1 cellular context compared by ENCODE assay signal in the genomic region with DNA sequence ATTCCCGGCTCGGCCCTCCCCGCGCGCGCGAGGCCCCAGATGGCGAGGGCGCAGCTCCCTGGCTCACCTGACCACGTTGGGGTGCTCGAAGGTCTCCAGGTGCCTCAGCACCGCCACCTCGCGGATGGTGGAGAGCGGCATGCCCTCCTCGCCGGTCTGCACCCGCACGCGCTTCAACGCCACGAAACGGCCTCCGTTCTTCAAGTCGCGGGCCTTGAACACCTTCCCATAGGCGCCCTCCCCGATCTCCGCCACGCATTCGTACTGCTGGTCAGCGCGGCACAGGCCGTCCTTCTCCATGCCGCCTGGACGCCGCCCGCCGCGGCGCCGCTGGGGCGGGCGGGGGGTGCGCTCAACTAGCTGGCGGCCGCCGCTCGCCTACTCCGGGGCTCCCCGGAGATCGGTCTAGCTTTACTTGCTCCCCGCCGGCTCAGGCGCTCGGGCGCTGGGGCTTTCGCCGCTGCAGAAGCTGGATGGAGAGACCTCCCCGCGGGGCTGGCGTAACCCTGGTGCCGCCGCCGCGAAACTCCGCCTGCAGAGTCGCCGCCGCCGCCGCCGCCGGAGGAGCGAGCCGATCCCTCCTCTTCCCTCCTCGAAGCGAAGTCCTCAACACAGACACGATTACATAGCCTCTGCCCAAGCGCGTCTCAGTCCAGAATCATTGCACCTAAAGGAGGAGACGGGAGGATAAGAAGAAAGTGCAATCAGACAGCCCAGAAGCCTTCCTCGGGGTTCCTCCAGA.
A peak's percentile ranks its signal among the peaks of the same experiment; 100 is the strongest.
TF ChIP-seq lines count a peak whose summit lies in the region.

No MANE protein-coding gene starts in this region.

TF ChIP-seq in HepG2, 621 proteins besides CTCF, POLR2A, EP300 and RAD21 (continued from another document and continues in another):
- TF ChIP-seq KIAA2018 (CRISPR knock-in tag; IDR thresholded peaks at IDR 0.05; ENCODE audit: borderline replicate concordance) (peak; percentile 49; the same call in 1 of the 2 replicates), ZNF782 (CRISPR knock-in tag; IDR thresholded peaks at IDR 0.05; ENCODE audit: borderline replicate concordance) (peak; percentile 93), DBP (CRISPR knock-in tag; IDR thresholded peaks at IDR 0.05; ENCODE audit: not compliant biosample characterization) (no peak), TOPORS (CRISPR knock-in tag; IDR thresholded peaks at IDR 0.05) (peak; percentile 63; the same call in 1 of the 2 replicates), POGZ (CRISPR knock-in tag; IDR thresholded peaks at IDR 0.05) (peak; percentile 90), MYC (CRISPR knock-in tag; IDR thresholded peaks at IDR 0.05; ENCODE audit: borderline replicate concordance) (peak; percentile 95), ZNF331 (CRISPR knock-in tag; IDR thresholded peaks at IDR 0.05) (peak; percentile 78; the same call in 1 of the 2 replicates), NRL (CRISPR knock-in tag; IDR thresholded peaks at IDR 0.05; ENCODE audit: borderline replicate concordance) (no peak), ZNF530 (CRISPR knock-in tag; IDR thresholded peaks at IDR 0.05; ENCODE audit: low read depth) (no peak), THAP8 (CRISPR knock-in tag; IDR thresholded peaks at IDR 0.05; ENCODE audit: borderline replicate concordance) (peak; percentile 71; the same call in 1 of the 2 replicates), ZNF747 (CRISPR knock-in tag; IDR thresholded peaks at IDR 0.05; ENCODE audit: borderline replicate concordance) (no peak), ZMYM4 (CRISPR knock-in tag; IDR thresholded peaks at IDR 0.05) (peak; percentile 74), RBFOX2 (IDR thresholded peaks at IDR 0.05; ENCODE audit: low read depth, low read length) (peak; percentile 86), HNRNPLL (IDR thresholded peaks at IDR 0.05; ENCODE audit: low read depth, low read length, poor library complexity, severe bottlenecking) (peak; percentile 73), CENPT (CRISPR knock-in tag; IDR thresholded peaks at IDR 0.05; ENCODE audit: low read depth) (peak; percentile 91), WIZ (CRISPR knock-in tag; IDR thresholded peaks at IDR 0.05) (peak; percentile 64; the same call in 1 of the 2 replicates), ERF (CRISPR knock-in tag; IDR thresholded peaks at IDR 0.05) (peak; percentile 71), ZIK1 (CRISPR knock-in tag; IDR thresholded peaks at IDR 0.05; ENCODE audit: borderline replicate concordance, low read depth) (peak; percentile 88), SMARCC2 (IDR thresholded peaks at IDR 0.05) (no peak), ARID4A (CRISPR knock-in tag; IDR thresholded peaks at IDR 0.05; ENCODE audit: borderline replicate concordance) (peak; percentile 68), ZNF121 (CRISPR knock-in tag; IDR thresholded peaks at IDR 0.05) (no peak), DNMT1 (CRISPR knock-in tag; IDR thresholded peaks at IDR 0.05) (0 out of 2 replicates have a peak, but pooled peaks have one; percentile 58), KDM3A (CRISPR knock-in tag; IDR thresholded peaks at IDR 0.05; ENCODE audit: low read depth) (peak; percentile 89), ZNF672 (CRISPR knock-in tag; IDR thresholded peaks at IDR 0.05) (no peak), AGO1 (IDR thresholded peaks at IDR 0.05; ENCODE audit: low read depth, low read length, poor library complexity, severe bottlenecking) (no peak), E2F5 (CRISPR knock-in tag; conservative IDR thresholded peaks at IDR 0.05) (no peak; the same call in 1 of the 2 replicates), TBP (CRISPR knock-in tag; IDR thresholded peaks at IDR 0.05) (no peak), ATRX (CRISPR knock-in tag; IDR thresholded peaks at IDR 0.05; ENCODE audit: borderline replicate concordance) (no peak), ZSCAN21 (CRISPR knock-in tag; IDR thresholded peaks at IDR 0.05; ENCODE audit: borderline replicate concordance) (peak; percentile 72; the same call in 1 of the 2 replicates)
- TF ChIP-seq, protein P1, sequence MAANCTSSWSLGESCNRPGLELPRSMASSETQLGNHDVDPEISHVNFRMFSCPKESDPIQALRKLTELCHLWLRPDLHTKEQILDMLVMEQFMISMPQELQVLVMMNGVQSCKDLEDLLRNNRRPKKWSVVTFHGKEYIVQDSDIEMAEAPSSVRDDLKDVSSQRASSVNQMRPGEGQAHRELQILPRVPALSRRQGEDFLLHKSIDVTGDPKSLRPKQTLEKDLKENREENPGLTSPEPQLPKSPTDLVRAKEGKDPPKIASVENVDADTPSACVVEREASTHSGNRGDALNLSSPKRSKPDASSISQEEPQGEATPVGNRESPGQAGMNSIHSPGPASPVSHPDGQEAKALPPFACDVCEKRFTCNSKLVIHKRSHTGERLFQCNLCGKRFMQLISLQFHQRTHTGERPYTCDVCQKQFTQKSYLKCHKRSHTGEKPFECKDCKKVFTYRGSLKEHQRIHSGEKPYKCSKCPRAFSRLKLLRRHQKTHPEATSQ (CRISPR knock-in tag; IDR thresholded peaks at IDR 0.05; ENCODE audit: borderline replicate concordance), result no peak
- TF ChIP-seq, protein P2, sequence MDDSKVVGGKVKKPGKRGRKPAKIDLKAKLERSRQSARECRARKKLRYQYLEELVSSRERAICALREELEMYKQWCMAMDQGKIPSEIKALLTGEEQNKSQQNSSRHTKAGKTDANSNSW (CRISPR knock-in tag; IDR thresholded peaks at IDR 0.05; ENCODE audit: borderline replicate concordance), result no peak
- TF ChIP-seq, protein P3, sequence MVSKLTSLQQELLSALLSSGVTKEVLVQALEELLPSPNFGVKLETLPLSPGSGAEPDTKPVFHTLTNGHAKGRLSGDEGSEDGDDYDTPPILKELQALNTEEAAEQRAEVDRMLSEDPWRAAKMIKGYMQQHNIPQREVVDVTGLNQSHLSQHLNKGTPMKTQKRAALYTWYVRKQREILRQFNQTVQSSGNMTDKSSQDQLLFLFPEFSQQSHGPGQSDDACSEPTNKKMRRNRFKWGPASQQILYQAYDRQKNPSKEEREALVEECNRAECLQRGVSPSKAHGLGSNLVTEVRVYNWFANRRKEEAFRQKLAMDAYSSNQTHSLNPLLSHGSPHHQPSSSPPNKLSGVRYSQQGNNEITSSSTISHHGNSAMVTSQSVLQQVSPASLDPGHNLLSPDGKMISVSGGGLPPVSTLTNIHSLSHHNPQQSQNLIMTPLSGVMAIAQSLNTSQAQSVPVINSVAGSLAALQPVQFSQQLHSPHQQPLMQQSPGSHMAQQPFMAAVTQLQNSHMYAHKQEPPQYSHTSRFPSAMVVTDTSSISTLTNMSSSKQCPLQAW (CRISPR knock-in tag; IDR thresholded peaks at IDR 0.05), result peak; percentile 82
- TF ChIP-seq, protein P4, sequence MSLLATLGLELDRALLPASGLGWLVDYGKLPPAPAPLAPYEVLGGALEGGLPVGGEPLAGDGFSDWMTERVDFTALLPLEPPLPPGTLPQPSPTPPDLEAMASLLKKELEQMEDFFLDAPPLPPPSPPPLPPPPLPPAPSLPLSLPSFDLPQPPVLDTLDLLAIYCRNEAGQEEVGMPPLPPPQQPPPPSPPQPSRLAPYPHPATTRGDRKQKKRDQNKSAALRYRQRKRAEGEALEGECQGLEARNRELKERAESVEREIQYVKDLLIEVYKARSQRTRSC (CRISPR knock-in tag; IDR thresholded peaks at IDR 0.05; ENCODE audit: low read depth), result no peak
